32 cellular contexts compared by ENCODE assay signal in genomic region chr7:156819733-156820295, GRCh38.
"Had no signal": no experiment of that assay in that cellular context is flagged by ENCODE, and none has a peak within 500 bp of the region (broad histone marks: within the 10 kb centered on the region; RNA-seq: fewer than 3 reads in every experiment).

No MANE protein-coding gene starts in this region.

- H3K4me3 Mint-ChIP-seq: activated CD8-positive, alpha-beta T cell treated with anti-CD3 and anti-CD28 coated beads for 36 hours; activated naive CD4-positive, alpha-beta T cell treated with anti-CD3 and anti-CD28 coated beads, Interleukin-2, amount 50 U/mL, for 24 hours; activated naive CD8-positive, alpha-beta T cell treated with anti-CD3 and anti-CD28 coated beads, Interleukin-2, amount 50 U/mL, for 24 hours; activated T-cell treated with anti-CD3 and anti-CD28 coated beads, Interleukin-2, amount 50 U/mL, for 4 hours; immature natural killer cell; mesothelial cell of epicardium; naive B cell; nephron progenitor cell; stimulated activated memory B cell treated with anti-CD40 and anti-IgM and Interleukin-4, amounts not matched to agents 10 μg/mL and 1 μg/mL and 100 μg/mL, for 72 hours; T-helper 17 cell had no signal

- H3K9me3 Mint-ChIP-seq: activated CD8-positive, alpha-beta T cell treated with anti-CD3 and anti-CD28 coated beads for 36 hours; activated naive CD4-positive, alpha-beta T cell treated with anti-CD3 and anti-CD28 coated beads, Interleukin-2, amount 50 U/mL, for 24 hours; activated naive CD8-positive, alpha-beta T cell treated with anti-CD3 and anti-CD28 coated beads, Interleukin-2, amount 50 U/mL, for 24 hours; activated T-cell treated with anti-CD3 and anti-CD28 coated beads, Interleukin-2, amount 50 U/mL, for 4 hours; activated T-helper 2 cell treated with anti-CD3 and anti-CD28 coated beads, Interferon-gamma antibody, Interleukin-2, Interleukin-4, amounts not matched to agents 10 μg/mL and 5 μg/mL and 100 μg/mL, durations not matched to agents 14 hours and 24 hours and 36 hours; immature natural killer cell; mesothelial cell of epicardium; naive B cell; nephron progenitor cell; stimulated activated memory B cell treated with anti-CD40 and anti-IgM and Interleukin-4, amounts not matched to agents 10 μg/mL and 1 μg/mL and 100 μg/mL, for 72 hours had no signal

- FAIRE-seq: colon, endometrium, kidney, small intestine had no signal

- H3K27me3 Mint-ChIP-seq: activated CD8-positive, alpha-beta T cell treated with anti-CD3 and anti-CD28 coated beads for 36 hours; activated naive CD4-positive, alpha-beta T cell treated with anti-CD3 and anti-CD28 coated beads, Interleukin-2, amount 50 U/mL, for 24 hours; activated naive CD8-positive, alpha-beta T cell treated with anti-CD3 and anti-CD28 coated beads, Interleukin-2, amount 50 U/mL, for 24 hours; naive B cell; stimulated activated memory B cell treated with anti-CD40 and anti-IgM and Interleukin-4, amounts not matched to agents 10 μg/mL and 1 μg/mL and 100 μg/mL, for 72 hours; T-helper 17 cell had no signal

- DNase-seq: activated CD4-positive, alpha-beta T cell treated with anti-CD3 and anti-CD28 coated beads for 1 hour; activated CD4-positive, alpha-beta T cell treated with anti-CD3 and anti-CD28 coated beads, Interleukin-2, amount 50 U/mL, for 1 hour; activated CD8-positive, alpha-beta T cell treated with anti-CD3 and anti-CD28 coated beads for 36 hours; activated naive CD8-positive, alpha-beta T cell treated with anti-CD3 and anti-CD28 coated beads, Interleukin-2, amount 50 U/mL, for 24 hours; activated T-cell treated with anti-CD3 and anti-CD28 coated beads, Interleukin-2, amount 50 U/mL, for 4 hours; amygdala; effector CD4-positive, alpha-beta T cell; head of caudate nucleus; hypothalamus; immature natural killer cell; kidney; left colon; mammary epithelial cell; naive B cell; nephron progenitor cell; ovary; retina; sigmoid colon; stimulated activated CD4-positive, alpha-beta T cell treated with anti-CD3 and anti-CD28 coated beads, Interleukin-4, amount 100 ng/mL, for 24 hours; stomach; T-helper 17 cell; T1000; thyroid gland; upper lobe of right lung had no signal

- ATAC-seq: activated CD8-positive, alpha-beta T cell treated with anti-CD3 and anti-CD28 coated beads for 36 hours; activated T-cell treated with anti-CD3 and anti-CD28 coated beads, Interleukin-2, amount 50 U/mL, for 4 hours; left colon; stimulated activated memory B cell treated with anti-CD40 and anti-IgM and Interleukin-4, amounts not matched to agents 10 μg/mL and 1 μg/mL and 100 μg/mL, for 72 hours; upper lobe of right lung had no signal

- H3K27ac Mint-ChIP-seq: activated CD8-positive, alpha-beta T cell treated with anti-CD3 and anti-CD28 coated beads for 36 hours; activated naive CD4-positive, alpha-beta T cell treated with anti-CD3 and anti-CD28 coated beads, Interleukin-2, amount 50 U/mL, for 24 hours; activated naive CD8-positive, alpha-beta T cell treated with anti-CD3 and anti-CD28 coated beads, Interleukin-2, amount 50 U/mL, for 24 hours; activated T-helper 2 cell treated with anti-CD3 and anti-CD28 coated beads, Interferon-gamma antibody, Interleukin-2, Interleukin-4, amounts not matched to agents 10 μg/mL and 5 μg/mL and 100 μg/mL, durations not matched to agents 14 hours and 24 hours and 36 hours; immature natural killer cell; mesothelial cell of epicardium; naive B cell; nephron progenitor cell; stimulated activated memory B cell treated with anti-CD40 and anti-IgM and Interleukin-4, amounts not matched to agents 10 μg/mL and 1 μg/mL and 100 μg/mL, for 72 hours; T-helper 17 cell had no signal

- H3K27ac ChIP-seq: ovary, prostate gland, sigmoid colon, stomach, thyroid gland, upper lobe of right lung had no signal

- H3K9me3 ChIP-seq: ovary, prostate gland, sigmoid colon, stomach, thyroid gland, upper lobe of right lung had no signal

- H3K4me1 Mint-ChIP-seq: activated naive CD4-positive, alpha-beta T cell treated with anti-CD3 and anti-CD28 coated beads, Interleukin-2, amount 50 U/mL, for 24 hours; activated naive CD8-positive, alpha-beta T cell treated with anti-CD3 and anti-CD28 coated beads, Interleukin-2, amount 50 U/mL, for 24 hours; immature natural killer cell; naive B cell; nephron progenitor cell; stimulated activated memory B cell treated with anti-CD40 and anti-IgM and Interleukin-4, amounts not matched to agents 10 μg/mL and 1 μg/mL and 100 μg/mL, for 72 hours had no signal

- H3K36me3 Mint-ChIP-seq: naive B cell had no signal

- H3K27me3 ChIP-seq: ovary, sigmoid colon, stomach, thyroid gland, upper lobe of right lung had no signal

- H3K36me3 ChIP-seq: ovary, prostate gland, sigmoid colon, thyroid gland had no signal

- H3K4me1 ChIP-seq: prostate gland, sigmoid colon, stomach, thyroid gland, upper lobe of right lung had no signal

- H3K4me3 ChIP-seq: ovary, prostate gland, sigmoid colon, stomach, thyroid gland, upper lobe of right lung had no signal
